Comparison of ENCODE assay signal across 8 cellular contexts in the genomic region with DNA sequence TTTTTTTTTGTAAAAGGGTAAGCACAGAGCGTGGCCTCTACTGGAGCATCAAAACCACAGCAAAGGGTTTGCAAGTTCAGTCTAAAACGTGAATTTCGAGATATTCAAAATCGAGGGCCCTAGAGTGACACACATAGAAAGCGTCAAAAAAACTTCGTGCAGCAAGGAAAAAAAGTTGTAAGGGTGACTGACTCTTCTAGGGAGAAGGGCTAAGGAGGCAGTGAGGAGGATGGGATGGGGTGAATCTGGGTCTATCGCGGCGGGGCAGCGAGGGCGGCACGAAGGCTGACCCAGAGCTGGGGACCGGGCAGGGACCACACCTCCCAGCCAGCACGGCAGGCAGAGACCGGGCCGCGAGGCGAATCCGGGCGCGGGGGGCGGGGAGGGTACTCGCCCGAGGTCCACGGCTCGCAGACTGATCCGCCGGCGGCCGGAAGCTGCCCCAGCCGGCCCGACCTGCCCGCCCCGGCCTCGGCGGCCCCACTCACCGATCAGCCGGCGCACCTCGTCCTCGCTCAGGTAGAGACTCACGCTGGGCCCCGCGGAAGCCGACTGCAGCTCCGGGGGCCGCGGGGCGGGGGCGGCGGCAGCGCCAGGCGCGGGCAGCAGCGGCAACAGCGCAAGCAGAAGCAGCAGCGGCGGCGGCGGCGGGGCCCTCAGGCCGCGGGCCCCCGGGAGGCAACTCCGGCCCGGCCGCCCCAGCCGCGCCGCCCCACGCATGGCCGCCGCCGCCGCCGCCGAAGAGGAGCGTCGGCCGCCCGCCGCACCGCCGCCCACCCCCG. TPM values are rescaled to one million over a fixed set of nuclear protein-coding genes. Genes with fewer than 3 reads are reported as not detected.
DNase-seq lines count a peak whose midpoint lies in the region; ATAC-seq, FAIRE-seq and TF ChIP-seq lines count a peak whose summit lies in the region.

No MANE protein-coding gene starts in this region.

- intact Hi-C loops in K562 (cut with micrococcal nuclease), result no loop called here

- H3K9me1 ChIP-seq in K562 (ENCODE audit: control insufficient read depth, insufficient read depth, low read length), result no peaks in the 10 kb centered on the region

- peak overlapping the region; percentile 73; the same call in 2 of the 3 replicates for H3K27ac ChIP-seq in K562 (ENCODE audit: extremely low read depth, low read depth, low read length)
- no peak overlapping the region for H3K27ac ChIP-seq in iPS-18a (ENCODE audit: low read length)

- peaks cover 52% of the 10 kb centered on the region for H3K79me2 ChIP-seq in K562 (ENCODE audit: control insufficient read depth, insufficient read depth, low read length)

- CTCF ChIA-PET in K562 (lab: Yijun Ruan, JAX; ENCODE audit: low intra/inter-chr PET ratio), result no interaction called here

- TF ChIP-seq EP300 in K562 (IDR thresholded peaks at IDR 0.05; ENCODE audit: low read length), result no peak

- POLR2A ChIA-PET in K562 (lab: Yijun Ruan, JAX), result interaction anchor here (0.7 to 1.0 kb wide), 3 partner anchors 19 to 29 kb away, joined by 3 to 4 read pairs (median 4); no protein-coding TSS in a partner anchor

- H3K36me3 ChIP-seq in K562 (ENCODE audit: control insufficient read depth, insufficient read depth, low read length) (peaks cover 2% of the 10 kb centered on the region; the same call in 1 of the 3 replicates), iPS-18a (ENCODE audit: control insufficient read depth, low read depth, low read length) (no peaks in the 10 kb centered on the region)

- BruUV-seq in K562 (replicated peaks; lab: Mats Ljungman, UMichigan), result no TSS peak

- no peak for TF ChIP-seq POLR2A in K562 (conservative IDR thresholded peaks at IDR 0.05)

- no peak for TF ChIP-seq RAD21 in K562 (CRISPR knock-in tag; conservative IDR thresholded peaks at IDR 0.05 in 1 of 2, IDR thresholded peaks at IDR 0.05 in 1 of 2)

- FAIRE-seq in K562 (lab: Jason Lieb, UNC), result no peak

- H3K9me3 ChIP-seq in K562 (replicated peaks; ENCODE audit: control insufficient read depth, insufficient read depth, low read depth, low read length), result no peaks in the 10 kb centered on the region; the same call in 1 of the 2 replicates
- no peaks in the 10 kb centered on the region for H3K9me3 ChIP-seq in iPS-18a (ENCODE audit: control insufficient read depth, low read depth, low read length)

- peak overlapping the region; percentile 61 to 90 for H3K9ac ChIP-seq in K562 (ENCODE audit: insufficient read depth in 1 of 2, low read depth in 2 of 2, low read length in 2 of 2)
- H3K9ac ChIP-seq in iPS-18a (ENCODE audit: low read length), result peak overlapping the region; percentile 75

- H3K4me1 ChIP-seq in K562 (replicated peaks in 1 of 2; ENCODE audit: control insufficient read depth in 2 of 2, insufficient read depth in 2 of 2, low read length in 2 of 2) (peaks cover 0 to 13% of the 10 kb centered on the region in 2 experiments; a peak in 2 of 5 replicates), iPS-18a (ENCODE audit: control insufficient read depth, low read depth, low read length) (peaks cover 29% of the 10 kb centered on the region)

- no peak overlapping the region; the same call in 1 of the 2 replicates for H2AFZ ChIP-seq in K562 (ENCODE audit: low read depth, low read length)

- no peaks in the 10 kb centered on the region for H3K27me3 ChIP-seq in K562 (ENCODE audit: control insufficient read depth in 2 of 2, insufficient read depth in 2 of 2, low read length in 2 of 2)
- H3K27me3 ChIP-seq in iPS-18a (ENCODE audit: control insufficient read depth, insufficient read depth, low read length), result no peaks in the 10 kb centered on the region

- ATAC-seq in GM21390 (IDR thresholded peaks at IDR 0.05; ENCODE audit: unreplicated experiment), result peak; percentile 52
- ATAC-seq in K562, result peak; percentile 76

- 0% methylated on average over 6 of the region's 85 CpGs for WGBS in K562 (ENCODE audit: insufficient coverage, low coverage, missing lambda C conversion rate)

- peak; percentile 21 for DNase-seq in DMS53 treated with DMSO at 0.1 percent for 48 hours (lab: John Stamatoyannopoulos, UW; ENCODE audit: unreplicated experiment)
- peak; percentile 61 for DNase-seq in HT-29 (ENCODE audit: low spot score)
- DNase-seq in T1000 (lab: John Stamatoyannopoulos, UW), result peak; percentile 21
- peak; percentile 46 to 55 (median 50) for DNase-seq in K562 (ENCODE audit: extremely low read depth in 1 of 4, low spot score in 3 of 4)
- no peak for DNase-seq in skeletal muscle cell (ENCODE audit: low read depth)
- no peak for DNase-seq in inferior parietal cortex (ENCODE audit: extremely low spot score)

- peak overlapping the region; percentile 68 for H3K4me3 ChIP-seq in K562
- H3K4me3 ChIP-seq in iPS-18a (ENCODE audit: low read length), result peak overlapping the region; percentile 85
- peak overlapping the region; percentile 67 for H3K4me3 ChIP-seq in skeletal muscle cell (ENCODE audit: low read depth, low read length)

- in situ Hi-C loops in K562 (cut with MboI), result no loop called here

- H4K20me1 ChIP-seq in K562 (replicated peaks; ENCODE audit: control insufficient read depth, insufficient read depth, low read length), result no peaks in the 10 kb centered on the region

- H3K4me2 ChIP-seq in K562 (ENCODE audit: insufficient read depth, low read length), result peak overlapping the region; percentile 90

- no peak for TF ChIP-seq CTCF in K562 (IDR thresholded peaks at IDR 0.05 in 2 of 3, conservative IDR thresholded peaks at IDR 0.05 in 1 of 3; ENCODE audit: insufficient read depth in 2 of 3, low read depth in 1 of 3, low read length in 3 of 3)

TF ChIP-seq in K562, 482 proteins besides CTCF, POLR2A, EP300 and RAD21 (continues in another document):
- no peak for TF ChIP-seq ZNF197 (CRISPR knock-in tag; IDR thresholded peaks at IDR 0.05; ENCODE audit: low read depth)
- TF ChIP-seq ZNF408 (CRISPR knock-in tag; IDR thresholded peaks at IDR 0.05; ENCODE audit: low read depth), result no peak
- TF ChIP-seq, protein P1, sequence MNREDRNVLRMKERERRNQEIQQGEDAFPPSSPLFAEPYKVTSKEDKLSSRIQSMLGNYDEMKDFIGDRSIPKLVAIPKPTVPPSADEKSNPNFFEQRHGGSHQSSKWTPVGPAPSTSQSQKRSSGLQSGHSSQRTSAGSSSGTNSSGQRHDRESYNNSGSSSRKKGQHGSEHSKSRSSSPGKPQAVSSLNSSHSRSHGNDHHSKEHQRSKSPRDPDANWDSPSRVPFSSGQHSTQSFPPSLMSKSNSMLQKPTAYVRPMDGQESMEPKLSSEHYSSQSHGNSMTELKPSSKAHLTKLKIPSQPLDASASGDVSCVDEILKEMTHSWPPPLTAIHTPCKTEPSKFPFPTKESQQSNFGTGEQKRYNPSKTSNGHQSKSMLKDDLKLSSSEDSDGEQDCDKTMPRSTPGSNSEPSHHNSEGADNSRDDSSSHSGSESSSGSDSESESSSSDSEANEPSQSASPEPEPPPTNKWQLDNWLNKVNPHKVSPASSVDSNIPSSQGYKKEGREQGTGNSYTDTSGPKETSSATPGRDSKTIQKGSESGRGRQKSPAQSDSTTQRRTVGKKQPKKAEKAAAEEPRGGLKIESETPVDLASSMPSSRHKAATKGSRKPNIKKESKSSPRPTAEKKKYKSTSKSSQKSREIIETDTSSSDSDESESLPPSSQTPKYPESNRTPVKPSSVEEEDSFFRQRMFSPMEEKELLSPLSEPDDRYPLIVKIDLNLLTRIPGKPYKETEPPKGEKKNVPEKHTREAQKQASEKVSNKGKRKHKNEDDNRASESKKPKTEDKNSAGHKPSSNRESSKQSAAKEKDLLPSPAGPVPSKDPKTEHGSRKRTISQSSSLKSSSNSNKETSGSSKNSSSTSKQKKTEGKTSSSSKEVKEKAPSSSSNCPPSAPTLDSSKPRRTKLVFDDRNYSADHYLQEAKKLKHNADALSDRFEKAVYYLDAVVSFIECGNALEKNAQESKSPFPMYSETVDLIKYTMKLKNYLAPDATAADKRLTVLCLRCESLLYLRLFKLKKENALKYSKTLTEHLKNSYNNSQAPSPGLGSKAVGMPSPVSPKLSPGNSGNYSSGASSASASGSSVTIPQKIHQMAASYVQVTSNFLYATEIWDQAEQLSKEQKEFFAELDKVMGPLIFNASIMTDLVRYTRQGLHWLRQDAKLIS (CRISPR knock-in tag; IDR thresholded peaks at IDR 0.05), result 0 out of 2 replicates have a peak, but pooled peaks have one; percentile 5
- TF ChIP-seq, protein P2, sequence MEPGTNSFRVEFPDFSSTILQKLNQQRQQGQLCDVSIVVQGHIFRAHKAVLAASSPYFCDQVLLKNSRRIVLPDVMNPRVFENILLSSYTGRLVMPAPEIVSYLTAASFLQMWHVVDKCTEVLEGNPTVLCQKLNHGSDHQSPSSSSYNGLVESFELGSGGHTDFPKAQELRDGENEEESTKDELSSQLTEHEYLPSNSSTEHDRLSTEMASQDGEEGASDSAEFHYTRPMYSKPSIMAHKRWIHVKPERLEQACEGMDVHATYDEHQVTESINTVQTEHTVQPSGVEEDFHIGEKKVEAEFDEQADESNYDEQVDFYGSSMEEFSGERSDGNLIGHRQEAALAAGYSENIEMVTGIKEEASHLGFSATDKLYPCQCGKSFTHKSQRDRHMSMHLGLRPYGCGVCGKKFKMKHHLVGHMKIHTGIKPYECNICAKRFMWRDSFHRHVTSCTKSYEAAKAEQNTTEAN (CRISPR knock-in tag; IDR thresholded peaks at IDR 0.05), result no peak
- no peak for TF ChIP-seq PHF21A (IDR thresholded peaks at IDR 0.05; ENCODE audit: borderline replicate concordance, low read depth)
- no peak for TF ChIP-seq NR4A1 (CRISPR knock-in tag; IDR thresholded peaks at IDR 0.05)
- TF ChIP-seq NR4A1 (tag; IDR thresholded peaks at IDR 0.05), result no peak
- TF ChIP-seq EWSR1 (IDR thresholded peaks at IDR 0.05; ENCODE audit: borderline replicate concordance, low read depth, partially characterized antibody), result no peak

RNA-seq across cellular contexts. Expression of a gene that starts 0.5 kb away (rescaled TPM):
- total RNA-seq in HT-29 (2014; rRNA removed; shearing (Covaris generic)), result 42.2 and 56.3 TPM in 2 replicates
- 31.7 and 76.0 TPM in 2 replicates for total RNA-seq in K562 (2011; cell fraction: chromatin; rRNA removed; ENCODE audit: low replicate concordance)
- 10.7 and 16.3 TPM in 2 replicates for total RNA-seq in K562 (2011; cell fraction: nucleolus; rRNA removed)
- 39.4 and 55.0 TPM in 2 replicates for total RNA-seq in K562 (2011; cell fraction: nucleoplasm; rRNA removed)
- total RNA-seq in K562 (2014; rRNA removed) (16.1 and 20.1 TPM in 2 replicates), K562 (2014; rRNA removed; fragmentation: Illumina TruSeq; extraction: Trizol) (22.3 and 24.5 TPM in 2 replicates), K562 (2015; rRNA removed; fragmentation: Illumina TruSeq; extraction: Trizol) (23.8 and 29.5 TPM in 2 replicates), K562 (2021) (13.2 and 13.8 TPM in 2 replicates)
- polyA plus RNA-seq in K562 (2011; rRNA removed) (22.1 and 23.8 TPM in 2 replicates), K562 (2014; fragmentation: Illumina TruSeq; extraction: Trizol) (19.7 and 25.1 TPM in 2 replicates), K562 (2014; fragmentation: Nextera tagmentation; extraction: Ambion mirVana) (1 to 10 TPM; 4.2 to 4.9 TPM), K562 (2014; rRNA removed) (15.3 and 16.6 TPM in 2 replicates)
- polyA plus RNA-seq in K562 (2011; cell fraction: cytosol; rRNA removed), result 7.5 and 12.4 TPM in 2 replicates
- 37.1 and 37.4 TPM in 2 replicates for polyA plus RNA-seq in K562 (2011; cell fraction: nucleus; rRNA removed)
- 9.5 and 12.1 TPM in 2 replicates for polyA plus RNA-seq in K562 (2012)
- polyA minus RNA-seq in K562 (2011; rRNA and poly(A)+ RNA removed), result 26.9 and 36.9 TPM in 2 replicates
- 6.3 and 7.3 TPM in 2 replicates for polyA minus RNA-seq in K562 (2011; cell fraction: cytosol; rRNA and poly(A)+ RNA removed)
- 24.6 and 36.5 TPM in 2 replicates for polyA minus RNA-seq in K562 (2011; cell fraction: nucleus; rRNA and poly(A)+ RNA removed)

Comparison
In these comparisons a context has a peak if more than half of its experiments do, and no peak if none do; other contexts are left out.
1. DNase-seq: peak in DMS53 treated with DMSO at 0.1 percent for 48 hours (single experiment), HT-29 (single experiment), T1000 (single experiment) and K562 (4 of 4); none in skeletal muscle cell (single experiment) and inferior parietal cortex (single experiment).
2. Peak in every context shown above with its lines, with median percentiles within 50 percentile points of each other: H3K4me3 ChIP-seq.